13 cellular contexts compared by ENCODE assay signal in genomic region chr6:21259660-21260059, GRCh38.
DNase-seq lines count a peak whose midpoint lies in the region; ATAC-seq and TF ChIP-seq lines count a peak whose summit lies in the region.
"Had no signal": no experiment of that assay in that cellular context is flagged by ENCODE, and none has a peak within 500 bp of the region (broad histone marks: within the 10 kb centered on the region; RNA-seq: fewer than 3 reads in every experiment).

No MANE protein-coding gene starts in this region.

- H3K27me3 ChIP-seq in GM23338 (ENCODE audit: insufficient read depth) = no peaks in the 10 kb centered on the region
- no peaks in the 10 kb centered on the region for H3K27me3 ChIP-seq in mesendoderm (ENCODE audit: insufficient read depth, low read length, poor library complexity)
- no peaks in the 10 kb centered on the region for H3K27me3 ChIP-seq in SJCRH30

- no peak for ATAC-seq in GM23338

- WGBS in mesendoderm (ENCODE audit: extremely low coverage, insufficient coverage, low lambda C conversion rate) = no CpG with 5 or more reads among the region's 2 CpGs

- no peak overlapping the region for H4K8ac ChIP-seq in mesendoderm (ENCODE audit: low read depth, low read length)

- H3K4me3 Mint-ChIP-seq in GM23338 = no peak overlapping the region
- H3K4me3 Mint-ChIP-seq: B cell; CD4-positive, CD25-positive, alpha-beta regulatory T cell; H9 had no signal

- TF ChIP-seq CTCF in GM23338 (conservative IDR thresholded peaks at IDR 0.05; ENCODE audit: low read depth in 2 of 2) (no peak), GM13977 (IDR thresholded peaks at IDR 0.05; ENCODE audit: extremely low read depth, insufficient read depth, missing control alignments) (no peak)

- no peaks in the 10 kb centered on the region for H3K79me1 ChIP-seq in mesendoderm (ENCODE audit: low read length)

- peaks cover 5% of the 10 kb centered on the region; the same call in 1 of the 2 replicates for H3K9me2 ChIP-seq in GM23338 (ENCODE audit: insufficient read depth)

- H2BK15ac ChIP-seq in mesendoderm (replicated peaks; ENCODE audit: low read depth) = no peak overlapping the region

- no peak for DNase-seq in GM23338 (ENCODE audit: low spot score)
- peak; percentile 7 to 78 for DNase-seq in NCI-H524 (lab: John Stamatoyannopoulos, UW)
- DNase-seq in NCI-H82 treated with DMSO at 0.1 percent for 48 hours (lab: John Stamatoyannopoulos, UW; ENCODE audit: unreplicated experiment) = peak; percentile 45
- DNase-seq in mesendoderm = peak; percentile 33
- no peak for DNase-seq in SJCRH30
- DNase-seq in globus pallidus (ENCODE audit: low spot score) = no peak
- DNase-seq in GM13977 (ENCODE audit: low spot score) = no peak
- DNase-seq: C1 segment of cervical spinal cord; Caco-2; CD4-positive, CD25-positive, alpha-beta regulatory T cell; GF-D8; H9 had no signal

- H3K56ac ChIP-seq in mesendoderm (ENCODE audit: low read length) = no peak overlapping the region

- H3K4me3 ChIP-seq in GM23338 (no peak overlapping the region), mesendoderm (ENCODE audit: low read length) (no peak overlapping the region), SJCRH30 (no peak overlapping the region)

- in situ Hi-C loops in GM13977 (cut with MboI; ENCODE audit: low pct_unique_long_range_greater_than_20kb, low sequenced_read_pairs, unreplicated experiment) = no loop called here

- no peak overlapping the region for H3K18ac ChIP-seq in mesendoderm (ENCODE audit: low read length)

- no peak overlapping the region for H3K27ac ChIP-seq in GM23338 (ENCODE audit: low read depth)
- H3K27ac ChIP-seq in mesendoderm (ENCODE audit: low read depth, low read length) = no peak overlapping the region
- no peak overlapping the region for H3K27ac ChIP-seq in SJCRH30

- H3K4me1 Mint-ChIP-seq in GM23338 = peaks cover 4% of the 10 kb centered on the region; the same call in 2 of the 3 replicates
- H3K4me1 Mint-ChIP-seq: B cell; CD4-positive, CD25-positive, alpha-beta regulatory T cell had no signal

- peaks cover 3% of the 10 kb centered on the region; the same call in 1 of the 3 replicates for H3K36me3 Mint-ChIP-seq in GM23338 (ENCODE audit: low read depth)
- H3K36me3 Mint-ChIP-seq: CD4-positive, CD25-positive, alpha-beta regulatory T cell had no signal

- no peaks in the 10 kb centered on the region for H3K9me3 ChIP-seq in SJCRH30 (replicated peaks)
- H3K9me3 ChIP-seq: Caco-2 had no signal

- H3K36me3 ChIP-seq in GM23338 (ENCODE audit: insufficient read depth) (no peaks in the 10 kb centered on the region), mesendoderm (ENCODE audit: control insufficient read depth, insufficient read depth, low read length) (no peaks in the 10 kb centered on the region), SJCRH30 (no peaks in the 10 kb centered on the region)

- H3K23ac ChIP-seq in mesendoderm (ENCODE audit: low read length) = no peak overlapping the region

- no peak overlapping the region for H3K4me2 ChIP-seq in GM23338
- no peak overlapping the region for H3K4me2 ChIP-seq in mesendoderm (ENCODE audit: low read length)

- H4K20me1 ChIP-seq in GM23338 (replicated peaks; ENCODE audit: insufficient read depth) = no peaks in the 10 kb centered on the region

- no peaks in the 10 kb centered on the region for H3K27me3 Mint-ChIP-seq in GM23338 (ENCODE audit: insufficient read depth, low read depth, poor library complexity)

- H3K4ac ChIP-seq in mesendoderm (ENCODE audit: low read depth, low read length) = no peak overlapping the region

- peak overlapping the region; percentile 39 for H2AFZ ChIP-seq in GM23338

- no peak overlapping the region for H2BK5ac ChIP-seq in mesendoderm (ENCODE audit: low read length)

- no peak overlapping the region for H3K9ac ChIP-seq in mesendoderm (ENCODE audit: low read length)

- no peaks in the 10 kb centered on the region for H3F3A ChIP-seq in GM23338 (replicated peaks; ENCODE audit: low read depth)

- H2AK5ac ChIP-seq in mesendoderm (ENCODE audit: low read length) = no peak overlapping the region

- H4K5ac ChIP-seq in mesendoderm (ENCODE audit: low read length) = no peak overlapping the region

- no peak overlapping the region for H2BK120ac ChIP-seq in mesendoderm (ENCODE audit: low read depth, low read length)

- H3K9me3 Mint-ChIP-seq in GM23338 = no peaks in the 10 kb centered on the region

- no peak overlapping the region for H3K27ac Mint-ChIP-seq in GM23338
- H3K27ac Mint-ChIP-seq: B cell, H9 had no signal

- no peaks in the 10 kb centered on the region for H3K4me1 ChIP-seq in GM23338 (ENCODE audit: insufficient read depth)
- no peaks in the 10 kb centered on the region for H3K4me1 ChIP-seq in mesendoderm (ENCODE audit: control insufficient read depth, low read depth, low read length)
- no peaks in the 10 kb centered on the region for H3K4me1 ChIP-seq in SJCRH30

- H3K79me2 ChIP-seq in GM23338 (replicated peaks; ENCODE audit: insufficient read depth) (no peaks in the 10 kb centered on the region), mesendoderm (ENCODE audit: control insufficient read depth, insufficient read depth, low read length) (no peaks in the 10 kb centered on the region)

TF ChIP-seq in GM23338, 12 proteins besides CTCF, POLR2A, EP300 and RAD21 (continues in another document):
- TF ChIP-seq CREB1 (CRISPR knock-in tag; IDR thresholded peaks at IDR 0.05; ENCODE audit: low read depth) = no peak
- no peak for TF ChIP-seq ZNF114 (CRISPR knock-in tag; IDR thresholded peaks at IDR 0.05)
- TF ChIP-seq EZH2 (IDR thresholded peaks at IDR 0.05; ENCODE audit: low read depth, unreplicated experiment) = no peak
- TF ChIP-seq ZNF331 (CRISPR knock-in tag; IDR thresholded peaks at IDR 0.05; ENCODE audit: low read depth) = no peak
- no peak for TF ChIP-seq STAT1 (IDR thresholded peaks at IDR 0.05; ENCODE audit: unreplicated experiment)
- no peak for TF ChIP-seq EZH2phosphoT487 (IDR thresholded peaks at IDR 0.05; ENCODE audit: unreplicated experiment)
- TF ChIP-seq JUNB (IDR thresholded peaks at IDR 0.05; ENCODE audit: unreplicated experiment) = no peak
- no peak for TF ChIP-seq NANOG (IDR thresholded peaks at IDR 0.05; ENCODE audit: borderline replicate concordance)
- TF ChIP-seq POLR2AphosphoS5 (IDR thresholded peaks at IDR 0.05; ENCODE audit: low read depth) = no peak
- no peak for TF ChIP-seq ZNF462 (CRISPR knock-in tag; IDR thresholded peaks at IDR 0.05)

Comparison
In these comparisons a context has a peak if more than half of its experiments do, and no peak if none do; other contexts are left out.
1. DNase-seq: peak in NCI-H524 (2 of 2), NCI-H82 treated with DMSO at 0.1 percent for 48 hours (single experiment) and mesendoderm (single experiment); none in GM23338 (single experiment), SJCRH30 (0 of 2), globus pallidus (single experiment) and GM13977 (single experiment).